8 cellular contexts compared by ENCODE assay signal in genomic region chr22:46587492-46588278, GRCh38. TPM values are rescaled to one million over a fixed set of nuclear protein-coding genes. Genes with fewer than 3 reads are reported as not detected.
DNase-seq lines count a peak whose midpoint lies in the region; ATAC-seq, FAIRE-seq and TF ChIP-seq lines count a peak whose summit lies in the region.

No MANE protein-coding gene starts in this region.

- ATAC-seq in HG03432 (IDR thresholded peaks at IDR 0.05; ENCODE audit: unreplicated experiment), result peak; percentile 61

- no peaks in the 10 kb centered on the region for H3K27me3 ChIP-seq in small intestine (ENCODE audit: control insufficient read depth in 2 of 2, insufficient read depth in 2 of 2, low read length in 2 of 2)

- 24 to 43% (median 40%) methylated on average over 14 to 21 of the region's 21 CpGs for WGBS in small intestine, 3 donors

- no peaks in the 10 kb centered on the region for H3K36me3 ChIP-seq in small intestine (ENCODE audit: control insufficient read depth in 2 of 2, insufficient read depth in 2 of 2, low read length in 2 of 2)

- H3K4me1 Mint-ChIP-seq in CD14-positive monocyte, result peaks cover 60% of the 10 kb centered on the region
- peaks cover 31% of the 10 kb centered on the region for H3K4me1 Mint-ChIP-seq in activated T-helper 2 cell treated with anti-CD3 and anti-CD28 coated beads, Interferon-gamma antibody, Interleukin-2, Interleukin-4, amounts not matched to agents 10 μg/mL and 5 μg/mL and 100 μg/mL, durations not matched to agents 14 hours and 24 hours and 36 hours (ENCODE audit: low read depth)

- DNase-seq in CD14-positive monocyte (ENCODE audit: low spot score) (peak; percentile 70), GM19238 (ENCODE audit: insufficient read length, low spot score) (peak; percentile 85), small intestine (peak; percentile 55), cerebellar nuclear complex (lab: John Stamatoyannopoulos, UW) (no peak), cerebellar cortex (ENCODE audit: low spot score) (no peak)
- DNase-seq in activated T-helper 2 cell treated with anti-CD3 and anti-CD28 coated beads, Interferon-gamma antibody, Interleukin-2, Interleukin-4, amounts not matched to agents 10 μg/mL and 5 μg/mL and 100 μg/mL, durations not matched to agents 14 hours and 24 hours and 36 hours (ENCODE audit: low spot score), result no peak
- DNase-seq in stimulated activated naive CD4-positive, alpha-beta T cell treated with Interleukin-2 at 50 U/mL for 16 hours (lab: John Stamatoyannopoulos, UW), result no peak

- H3K36me3 Mint-ChIP-seq in CD14-positive monocyte, result peaks cover 18 to 19% of the 10 kb centered on the region in 2 donors
- peaks cover 5% of the 10 kb centered on the region for H3K36me3 Mint-ChIP-seq in activated T-helper 2 cell treated with anti-CD3 and anti-CD28 coated beads, Interferon-gamma antibody, Interleukin-2, Interleukin-4, amounts not matched to agents 10 μg/mL and 5 μg/mL and 100 μg/mL, durations not matched to agents 14 hours and 24 hours and 36 hours (ENCODE audit: low read depth)

- peaks cover 0 to 1% (median 0%) of the 10 kb centered on the region in 3 donors for H3K27me3 Mint-ChIP-seq in CD14-positive monocyte (ENCODE audit: low read depth in 3 of 3)
- no peaks in the 10 kb centered on the region for H3K27me3 Mint-ChIP-seq in activated T-helper 2 cell treated with anti-CD3 and anti-CD28 coated beads, Interferon-gamma antibody, Interleukin-2, Interleukin-4, amounts not matched to agents 10 μg/mL and 5 μg/mL and 100 μg/mL, durations not matched to agents 14 hours and 24 hours and 36 hours (ENCODE audit: low read depth)

- H3K27ac ChIP-seq in small intestine (ENCODE audit: low read depth in 1 of 2, low read length in 1 of 2), result peak overlapping the region in 1 of 2 donors; percentile 25

- peak overlapping the region; percentile 11 to 90 (median 83) for H3K27ac Mint-ChIP-seq in CD14-positive monocyte
- peak overlapping the region; percentile 49 for H3K27ac Mint-ChIP-seq in activated T-helper 2 cell treated with anti-CD3 and anti-CD28 coated beads, Interferon-gamma antibody, Interleukin-2, Interleukin-4, amounts not matched to agents 10 μg/mL and 5 μg/mL and 100 μg/mL, durations not matched to agents 14 hours and 24 hours and 36 hours

- no peak overlapping the region for H3K4me3 ChIP-seq in small intestine (ENCODE audit: low read depth in 1 of 2, low read length in 2 of 2)

- intact Hi-C loops in CD14-positive monocyte (cut with micrococcal nuclease), result no loop called here
- intact Hi-C loops in activated T-helper 2 cell treated with anti-CD3 and anti-CD28 coated beads, Interferon-gamma antibody, Interleukin-2, Interleukin-4, amounts not matched to agents 10 μg/mL and 5 μg/mL and 100 μg/mL, durations not matched to agents 14 hours and 24 hours and 36 hours (cut with micrococcal nuclease), result no loop called here

- TF ChIP-seq CTCF in CD14-positive monocyte (IDR thresholded peaks at IDR 0.05), result no peak

- H3K4me3 Mint-ChIP-seq in CD14-positive monocyte, result peak overlapping the region; percentile 47 to 83
- peak overlapping the region; percentile 57 for H3K4me3 Mint-ChIP-seq in activated T-helper 2 cell treated with anti-CD3 and anti-CD28 coated beads, Interferon-gamma antibody, Interleukin-2, Interleukin-4, amounts not matched to agents 10 μg/mL and 5 μg/mL and 100 μg/mL, durations not matched to agents 14 hours and 24 hours and 36 hours (ENCODE audit: low read depth)

- H3K9me3 Mint-ChIP-seq in CD14-positive monocyte, result no peaks in the 10 kb centered on the region
- no peaks in the 10 kb centered on the region for H3K9me3 Mint-ChIP-seq in activated T-helper 2 cell treated with anti-CD3 and anti-CD28 coated beads, Interferon-gamma antibody, Interleukin-2, Interleukin-4, amounts not matched to agents 10 μg/mL and 5 μg/mL and 100 μg/mL, durations not matched to agents 14 hours and 24 hours and 36 hours

- H3K4me1 ChIP-seq in small intestine (ENCODE audit: control insufficient read depth in 2 of 2, insufficient read depth in 1 of 2, low read depth in 1 of 2, low read length in 1 of 2), result peaks cover 10 to 13% of the 10 kb centered on the region in 2 donors

- FAIRE-seq in small intestine (lab: Jason Lieb, UNC), result no peak

- no peaks in the 10 kb centered on the region for H3K9me3 ChIP-seq in small intestine (ENCODE audit: control insufficient read depth, low read depth)

RNA-seq across cellular contexts. Expression of gene GRAMD4, which starts 32.5 kb away (rescaled TPM):
- polyA plus RNA-seq in CD14-positive monocyte (10 to 100 TPM in 1 of 2 donors, 1 to 10 TPM in 1; 9.5 to 12.6 TPM), small intestine (10 to 100 TPM; 30.5 to 64.9 (median 43.2) TPM)
- 90.8 and 91.6 TPM in 2 replicates for total RNA-seq in activated T-helper 2 cell treated with anti-CD3 and anti-CD28 coated beads, Interferon-gamma antibody, Interleukin-2, Interleukin-4, amounts not matched to agents 10 μg/mL and 5 μg/mL and 100 μg/mL, durations not matched to agents 14 hours and 24 hours and 36 hours

RNA-seq across cellular contexts. Expression of gene CELSR1, which starts 50.3 kb away (rescaled TPM):
- not detected for polyA plus RNA-seq in CD14-positive monocyte
- 0.30 and 0.41 TPM in 2 replicates for total RNA-seq in activated T-helper 2 cell treated with anti-CD3 and anti-CD28 coated beads, Interferon-gamma antibody, Interleukin-2, Interleukin-4, amounts not matched to agents 10 μg/mL and 5 μg/mL and 100 μg/mL, durations not matched to agents 14 hours and 24 hours and 36 hours
- 1 to 10 TPM in 1 of 3 donors, under 1 TPM in 1, not detected in 1; 0.27 to 1.9 TPM for polyA plus RNA-seq in small intestine

Comparison
In these comparisons a context has a peak if more than half of its experiments do, and no peak if none do; other contexts are left out.
1. DNase-seq: peak in CD14-positive monocyte (single experiment), GM19238 (single experiment) and small intestine (single experiment); none in activated T-helper 2 cell treated with anti-CD3 and anti-CD28 coated beads, Interferon-gamma antibody, Interleukin-2, Interleukin-4, amounts not matched to agents 10 μg/mL and 5 μg/mL and 100 μg/mL, durations not matched to agents 14 hours and 24 hours and 36 hours (single experiment), cerebellar nuclear complex (0 of 2), cerebellar cortex (single experiment) and stimulated activated naive CD4-positive, alpha-beta T cell treated with Interleukin-2 at 50 U/mL for 16 hours (single experiment).